In genomic region chr16:21566891-21567414, GRCh38 we compare ENCODE assay signal across 23 cellular contexts.
"Had no signal": no experiment of that assay in that cellular context is flagged by ENCODE, and none has a peak within 500 bp of the region (broad histone marks: within the 10 kb centered on the region; RNA-seq: fewer than 3 reads in every experiment).

No MANE protein-coding gene starts in this region.

- H3K4me1 Mint-ChIP-seq: activated CD4-positive, alpha-beta T cell treated with anti-CD3 and anti-CD28 coated beads, Interleukin-2, amount 10 ng/mL, durations not matched to agents 24 days and 14 days; neural progenitor cell had no signal

- H3K4me2 ChIP-seq: neural progenitor cell had no signal

- H3K9me3 Mint-ChIP-seq: activated CD4-positive, alpha-beta T cell treated with anti-CD3 and anti-CD28 coated beads, Interleukin-2, amount 10 ng/mL, durations not matched to agents 24 days and 14 days; activated CD8-positive, alpha-beta T cell treated with anti-CD3 and anti-CD28 coated beads for 36 hours; activated naive CD8-positive, alpha-beta T cell treated with anti-CD3 and anti-CD28 coated beads, Interleukin-2, amount 10 ng/mL, durations not matched to agents 7 days and 5 days; activated T-helper 1 cell treated with anti-CD3 and anti-CD28 coated beads, Interleukin-12 subunit alpha, Interleukin-12 subunit beta, Interleukin-2, Interleukin-4 antibody, amounts not matched to agents 30 ng/mL and 10 ng/mL and 1 ng/mL, durations not matched to agents 14 hours and 24 hours and 36 hours; memory B cell; naive thymus-derived CD4-positive, alpha-beta T cell; neural progenitor cell; stimulated activated naive B cell treated with anti-CD40 and anti-IgM and Interleukin-4, amounts not matched to agents 10 μg/mL and 1 μg/mL and 100 μg/mL, for 72 hours; T-cell had no signal

- DNase-seq: activated CD4-positive, alpha-beta T cell treated with anti-CD3 and anti-CD28 coated beads, Interleukin-2, amount 10 ng/mL, durations not matched to agents 24 days and 14 days; activated CD8-positive, alpha-beta T cell treated with anti-CD3 and anti-CD28 coated beads for 36 hours; activated naive CD4-positive, alpha-beta T cell; amygdala; dermis blood vessel endothelial cell; effector memory CD4-positive, alpha-beta T cell; heart left ventricle; naive thymus-derived CD4-positive, alpha-beta T cell; stimulated activated CD4-positive, alpha-beta T cell treated with anti-CD3 and anti-CD28 coated beads, Interleukin-4, amount 100 ng/mL, for 24 hours; stimulated activated naive B cell treated with anti-CD40 and anti-IgM and Interleukin-4, amounts not matched to agents 10 μg/mL and 1 μg/mL and 100 μg/mL, for 72 hours; substantia nigra; T-cell; T-helper 9 cell had no signal

- H3K27me3 ChIP-seq: cardiac muscle cell, esophagus muscularis mucosa, heart left ventricle, neural progenitor cell, right lobe of liver, tibial nerve had no signal

- H3K36me3 ChIP-seq: cardiac muscle cell, esophagus muscularis mucosa, gastroesophageal sphincter, heart left ventricle, neural progenitor cell, right lobe of liver, tibial nerve had no signal

- H3K4me1 ChIP-seq: neural progenitor cell, tibial nerve had no signal

- H3K27ac Mint-ChIP-seq: activated CD4-positive, alpha-beta T cell treated with anti-CD3 and anti-CD28 coated beads, Interleukin-2, amount 10 ng/mL, durations not matched to agents 24 days and 14 days; activated CD8-positive, alpha-beta T cell treated with anti-CD3 and anti-CD28 coated beads for 36 hours; activated naive CD8-positive, alpha-beta T cell treated with anti-CD3 and anti-CD28 coated beads, Interleukin-2, amount 10 ng/mL, durations not matched to agents 7 days and 5 days; activated T-helper 1 cell treated with anti-CD3 and anti-CD28 coated beads, Interleukin-12 subunit alpha, Interleukin-12 subunit beta, Interleukin-2, Interleukin-4 antibody, amounts not matched to agents 30 ng/mL and 10 ng/mL and 1 ng/mL, durations not matched to agents 14 hours and 24 hours and 36 hours; memory B cell; naive thymus-derived CD4-positive, alpha-beta T cell; neural progenitor cell; stimulated activated naive B cell treated with anti-CD40 and anti-IgM and Interleukin-4, amounts not matched to agents 10 μg/mL and 1 μg/mL and 100 μg/mL, for 72 hours; T-cell had no signal

- H2AFZ ChIP-seq: neural progenitor cell had no signal

- H3K9me3 ChIP-seq: esophagus muscularis mucosa, gastroesophageal sphincter, heart left ventricle, right lobe of liver, tibial nerve had no signal

- ATAC-seq: activated CD8-positive, alpha-beta T cell treated with anti-CD3 and anti-CD28 coated beads for 36 hours; gastroesophageal sphincter; heart left ventricle; naive thymus-derived CD4-positive, alpha-beta T cell; SK-N-SH treated with all-trans-retinoic acid at 6 μM for 48 hours; T-cell had no signal

- H3K4me3 ChIP-seq: cardiac muscle cell, esophagus muscularis mucosa, gastroesophageal sphincter, heart left ventricle, neural progenitor cell, right lobe of liver, tibial nerve had no signal

- H3K36me3 Mint-ChIP-seq: activated naive CD8-positive, alpha-beta T cell treated with anti-CD3 and anti-CD28 coated beads, Interleukin-2, amount 10 ng/mL, durations not matched to agents 7 days and 5 days; memory B cell; naive thymus-derived CD4-positive, alpha-beta T cell; neural progenitor cell; stimulated activated naive B cell treated with anti-CD40 and anti-IgM and Interleukin-4, amounts not matched to agents 10 μg/mL and 1 μg/mL and 100 μg/mL, for 72 hours; T-cell had no signal

- H3K4me3 Mint-ChIP-seq: activated CD4-positive, alpha-beta T cell treated with anti-CD3 and anti-CD28 coated beads, Interleukin-2, amount 10 ng/mL, durations not matched to agents 24 days and 14 days; activated CD8-positive, alpha-beta T cell treated with anti-CD3 and anti-CD28 coated beads for 36 hours; activated naive CD8-positive, alpha-beta T cell treated with anti-CD3 and anti-CD28 coated beads, Interleukin-2, amount 10 ng/mL, durations not matched to agents 7 days and 5 days; activated T-helper 1 cell treated with anti-CD3 and anti-CD28 coated beads, Interleukin-12 subunit alpha, Interleukin-12 subunit beta, Interleukin-2, Interleukin-4 antibody, amounts not matched to agents 30 ng/mL and 10 ng/mL and 1 ng/mL, durations not matched to agents 14 hours and 24 hours and 36 hours; memory B cell; naive thymus-derived CD4-positive, alpha-beta T cell; neural progenitor cell; stimulated activated naive B cell treated with anti-CD40 and anti-IgM and Interleukin-4, amounts not matched to agents 10 μg/mL and 1 μg/mL and 100 μg/mL, for 72 hours; T-cell had no signal

- H3K27ac ChIP-seq: cardiac muscle cell, esophagus muscularis mucosa, gastroesophageal sphincter, heart left ventricle, neural progenitor cell, right lobe of liver, tibial nerve had no signal
